ENCODE assay signal across 1 cellular context in the genomic region with DNA sequence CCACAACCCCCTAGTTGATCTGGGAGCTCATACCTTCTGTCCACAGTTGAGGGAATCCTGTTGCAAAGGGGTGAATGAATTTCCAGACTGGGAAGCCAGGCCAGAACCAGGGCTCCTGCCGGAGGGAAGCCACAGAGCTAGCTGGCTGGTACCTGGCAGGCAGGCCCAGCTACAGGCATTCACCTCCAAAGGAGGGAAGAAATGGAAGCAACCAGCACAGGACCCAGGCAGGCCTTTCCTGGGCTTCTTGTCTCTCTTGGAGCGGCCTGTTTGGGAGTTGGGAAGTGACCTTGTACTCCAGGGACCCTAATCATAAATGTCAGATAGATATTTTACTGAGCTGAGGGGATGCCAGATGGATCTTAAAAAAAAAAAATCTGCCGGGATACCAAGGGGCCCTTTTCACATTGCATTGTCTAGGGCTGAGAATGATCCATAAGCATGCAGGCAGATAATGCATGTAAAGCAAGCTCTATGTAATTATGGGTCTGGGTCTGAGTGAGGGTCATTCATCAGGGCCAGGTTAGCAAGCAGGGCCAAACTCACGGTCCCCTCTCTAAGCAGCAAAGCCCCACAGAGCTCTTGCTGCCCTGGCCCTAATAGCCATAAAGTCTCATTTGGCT.
TF ChIP-seq lines count a peak whose summit lies in the region.

No MANE protein-coding gene starts in this region.

TF ChIP-seq in SK-N-SH, 30 proteins besides CTCF, POLR2A, EP300 and RAD21 (continued from another document):
- TF ChIP-seq, protein P1, sequence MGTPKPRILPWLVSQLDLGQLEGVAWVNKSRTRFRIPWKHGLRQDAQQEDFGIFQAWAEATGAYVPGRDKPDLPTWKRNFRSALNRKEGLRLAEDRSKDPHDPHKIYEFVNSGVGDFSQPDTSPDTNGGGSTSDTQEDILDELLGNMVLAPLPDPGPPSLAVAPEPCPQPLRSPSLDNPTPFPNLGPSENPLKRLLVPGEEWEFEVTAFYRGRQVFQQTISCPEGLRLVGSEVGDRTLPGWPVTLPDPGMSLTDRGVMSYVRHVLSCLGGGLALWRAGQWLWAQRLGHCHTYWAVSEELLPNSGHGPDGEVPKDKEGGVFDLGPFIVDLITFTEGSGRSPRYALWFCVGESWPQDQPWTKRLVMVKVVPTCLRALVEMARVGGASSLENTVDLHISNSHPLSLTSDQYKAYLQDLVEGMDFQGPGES (IDR thresholded peaks at IDR 0.05; ENCODE audit: low read depth, low read length), result no peak
- TF ChIP-seq TAF1 (IDR thresholded peaks at IDR 0.05; ENCODE audit: borderline replicate concordance, low read depth, low read length), result no peak
- TF ChIP-seq ELF1 (IDR thresholded peaks at IDR 0.05), result no peak
- TF ChIP-seq JUND (IDR thresholded peaks at IDR 0.05), result no peak
- TF ChIP-seq, protein P2, sequence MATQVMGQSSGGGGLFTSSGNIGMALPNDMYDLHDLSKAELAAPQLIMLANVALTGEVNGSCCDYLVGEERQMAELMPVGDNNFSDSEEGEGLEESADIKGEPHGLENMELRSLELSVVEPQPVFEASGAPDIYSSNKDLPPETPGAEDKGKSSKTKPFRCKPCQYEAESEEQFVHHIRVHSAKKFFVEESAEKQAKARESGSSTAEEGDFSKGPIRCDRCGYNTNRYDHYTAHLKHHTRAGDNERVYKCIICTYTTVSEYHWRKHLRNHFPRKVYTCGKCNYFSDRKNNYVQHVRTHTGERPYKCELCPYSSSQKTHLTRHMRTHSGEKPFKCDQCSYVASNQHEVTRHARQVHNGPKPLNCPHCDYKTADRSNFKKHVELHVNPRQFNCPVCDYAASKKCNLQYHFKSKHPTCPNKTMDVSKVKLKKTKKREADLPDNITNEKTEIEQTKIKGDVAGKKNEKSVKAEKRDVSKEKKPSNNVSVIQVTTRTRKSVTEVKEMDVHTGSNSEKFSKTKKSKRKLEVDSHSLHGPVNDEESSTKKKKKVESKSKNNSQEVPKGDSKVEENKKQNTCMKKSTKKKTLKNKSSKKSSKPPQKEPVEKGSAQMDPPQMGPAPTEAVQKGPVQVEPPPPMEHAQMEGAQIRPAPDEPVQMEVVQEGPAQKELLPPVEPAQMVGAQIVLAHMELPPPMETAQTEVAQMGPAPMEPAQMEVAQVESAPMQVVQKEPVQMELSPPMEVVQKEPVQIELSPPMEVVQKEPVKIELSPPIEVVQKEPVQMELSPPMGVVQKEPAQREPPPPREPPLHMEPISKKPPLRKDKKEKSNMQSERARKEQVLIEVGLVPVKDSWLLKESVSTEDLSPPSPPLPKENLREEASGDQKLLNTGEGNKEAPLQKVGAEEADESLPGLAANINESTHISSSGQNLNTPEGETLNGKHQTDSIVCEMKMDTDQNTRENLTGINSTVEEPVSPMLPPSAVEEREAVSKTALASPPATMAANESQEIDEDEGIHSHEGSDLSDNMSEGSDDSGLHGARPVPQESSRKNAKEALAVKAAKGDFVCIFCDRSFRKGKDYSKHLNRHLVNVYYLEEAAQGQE (IDR thresholded peaks at IDR 0.05; ENCODE audit: low read depth, low read length), result no peak
- TF ChIP-seq, protein P3, sequence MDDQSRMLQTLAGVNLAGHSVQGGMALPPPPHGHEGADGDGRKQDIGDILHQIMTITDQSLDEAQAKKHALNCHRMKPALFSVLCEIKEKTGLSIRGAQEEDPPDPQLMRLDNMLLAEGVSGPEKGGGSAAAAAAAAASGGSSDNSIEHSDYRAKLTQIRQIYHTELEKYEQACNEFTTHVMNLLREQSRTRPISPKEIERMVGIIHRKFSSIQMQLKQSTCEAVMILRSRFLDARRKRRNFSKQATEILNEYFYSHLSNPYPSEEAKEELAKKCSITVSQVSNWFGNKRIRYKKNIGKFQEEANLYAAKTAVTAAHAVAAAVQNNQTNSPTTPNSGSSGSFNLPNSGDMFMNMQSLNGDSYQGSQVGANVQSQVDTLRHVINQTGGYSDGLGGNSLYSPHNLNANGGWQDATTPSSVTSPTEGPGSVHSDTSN (IDR thresholded peaks at IDR 0.05), result no peak
- TF ChIP-seq YY1 (IDR thresholded peaks at IDR 0.05; ENCODE audit: low read depth), result no peak
- no peak for TF ChIP-seq NRF1 (IDR thresholded peaks at IDR 0.05; ENCODE audit: low read depth, low read length)
- no peak for TF ChIP-seq RFX5 (IDR thresholded peaks at IDR 0.05; ENCODE audit: low read length)
- TF ChIP-seq MXI1 (IDR thresholded peaks at IDR 0.05; ENCODE audit: low read depth, low read length), result no peak
- no peak for TF ChIP-seq SMC3 (IDR thresholded peaks at IDR 0.05; ENCODE audit: low read depth, low read length)
- TF ChIP-seq CHD2 (IDR thresholded peaks at IDR 0.05; ENCODE audit: low read length, partially characterized antibody), result no peak
